In genomic region chr4:102829803-102830202, GRCh38 we compare ENCODE assay signal across 1 cellular context.
A peak's percentile ranks its signal among the peaks of the same experiment; 100 is the strongest.
TF ChIP-seq lines count a peak whose summit lies in the region.

No MANE protein-coding gene starts in this region.

TF ChIP-seq in K562, 482 proteins besides CTCF, POLR2A, EP300 and RAD21:
- TF ChIP-seq CEBPB (tag; IDR thresholded peaks at IDR 0.05) = peak; percentile 79
- no peak for TF ChIP-seq RNF2 (IDR thresholded peaks at IDR 0.05)
- TF ChIP-seq CEBPG (CRISPR knock-in tag; IDR thresholded peaks at IDR 0.05) = no peak
- peak in 1 of 2 experiments; percentile 71; a peak in 3 of 4 replicates for TF ChIP-seq CEBPG (tag; conservative IDR thresholded peaks at IDR 0.05 in 1 of 2, IDR thresholded peaks at IDR 0.05 in 1 of 2)
- peak; percentile 18; the same call in 1 of the 2 replicates for TF ChIP-seq TFAP4 (CRISPR knock-in tag; IDR thresholded peaks at IDR 0.05; ENCODE audit: borderline replicate concordance)
